In the genomic region with DNA sequence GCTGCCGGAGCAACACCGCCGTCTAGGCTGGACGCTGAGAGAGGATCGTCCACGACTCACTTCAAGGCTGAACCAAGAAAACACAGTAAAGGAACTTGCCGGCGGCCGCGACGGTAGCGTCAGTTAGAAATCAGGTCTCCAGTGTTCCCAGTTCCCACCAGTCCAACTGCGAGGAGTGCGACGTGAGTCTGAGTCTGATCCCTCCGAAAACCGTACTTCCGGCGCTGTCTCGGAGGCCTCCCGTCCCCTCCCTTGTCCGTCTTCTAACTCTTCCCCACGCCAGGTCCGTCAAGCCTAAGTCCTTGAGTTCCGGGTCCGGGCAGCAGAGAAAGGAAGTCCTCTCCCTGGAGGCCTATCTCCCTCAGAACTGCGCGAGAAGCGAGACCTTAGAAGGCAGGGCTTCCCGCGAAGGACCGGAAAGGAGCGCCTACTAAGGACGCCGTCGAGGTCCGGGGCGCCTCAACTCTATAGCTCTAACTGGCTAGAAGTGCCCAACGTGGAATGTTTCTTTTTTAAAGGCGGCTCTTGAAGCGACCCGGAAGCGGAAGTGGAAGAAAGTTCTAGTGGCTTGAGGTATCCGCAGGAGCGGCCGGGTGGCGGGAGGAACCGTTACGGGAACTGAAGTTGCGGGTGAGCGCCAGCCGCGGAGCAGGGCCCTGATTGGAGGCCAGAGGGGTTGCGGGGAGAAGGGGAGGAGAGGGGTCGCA, we compare ENCODE assay signal across 8 cellular contexts. TPM values are rescaled to one million over a fixed set of nuclear protein-coding genes. Genes with fewer than 3 reads are reported as not detected.
A peak's percentile ranks its signal among the peaks of the same experiment; 100 is the strongest.
DNase-seq lines count a peak whose midpoint lies in the region; ATAC-seq and TF ChIP-seq lines count a peak whose summit lies in the region.

A gene with protein sequence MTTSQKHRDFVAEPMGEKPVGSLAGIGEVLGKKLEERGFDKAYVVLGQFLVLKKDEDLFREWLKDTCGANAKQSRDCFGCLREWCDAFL (plus strand): TSS at position 563 of the 707 bp plus-strand sequence. CDS start 748 bp downstream, outside the sequence.
A gene with protein sequence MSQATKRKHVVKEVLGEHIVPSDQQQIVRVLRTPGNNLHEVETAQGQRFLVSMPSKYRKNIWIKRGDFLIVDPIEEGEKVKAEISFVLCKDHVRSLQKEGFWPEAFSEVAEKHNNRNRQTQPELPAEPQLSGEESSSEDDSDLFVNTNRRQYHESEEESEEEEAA (minus strand): TSS at position 217 of the 707 bp plus-strand sequence. CDS start 1,768 bp downstream, outside the sequence.

- H3K9me3 ChIP-seq in PC-3 (ENCODE audit: low read length), result no peaks in the 10 kb centered on the region

- H3K9me2 ChIP-seq in PC-3 (replicated peaks; ENCODE audit: low read length), result no peaks in the 10 kb centered on the region

- H3K4me3 ChIP-seq in Jurkat, Clone E6-1 (ENCODE audit: low read length), result peak within 1 kb of the TSS; percentile 100
- H3K4me3 ChIP-seq in PC-3 (ENCODE audit: low read length) (peak within 1 kb of the TSS; percentile 85), epithelial cell of proximal tubule (ENCODE audit: low read depth, low read length) (peak within 1 kb of the TSS; percentile 92)

- peaks cover 9% of the 10 kb centered on the region for H3F3A ChIP-seq in PC-3 (ENCODE audit: low read length, unreplicated experiment)

- H3K4me1 ChIP-seq in PC-3 (ENCODE audit: insufficient read depth, low read length), result peaks cover 14% of the 10 kb centered on the region

- DNase-seq in DMS114 treated with DMSO at 0.1 percent for 48 hours (lab: John Stamatoyannopoulos, UW; ENCODE audit: unreplicated experiment) (peak; percentile 97), PC-3 (peak; percentile 99), activated T-cell treated with anti-CD3 and anti-CD28 coated beads for 4 hours (peak; percentile 84), epithelial cell of proximal tubule (ENCODE audit: low read depth) (peak; percentile 91), mucosa of gallbladder (ENCODE audit: low spot score) (peak; percentile 93)
- DNase-seq in Jurkat, Clone E6-1 (ENCODE audit: low read depth, low spot score), result peak; percentile 99
- peak; percentile 86 for DNase-seq in stimulated activated CD8-positive, alpha-beta memory T cell treated with anti-CD3 and anti-CD28 coated beads, Interleukin-4, amount 100 ng/mL, for 24 hours (ENCODE audit: low read depth)

- CTCF ChIA-PET in PC-3 (lab: Charles Lee), result no interaction called here

- no TSS peak for BruUV-seq in PC-3 (replicated peaks; lab: Mats Ljungman, UMichigan)

- H3K27ac ChIP-seq in PC-3 (ENCODE audit: low read length), result peak within 1 kb of the TSS; percentile 85

- H3K4me2 ChIP-seq in PC-3 (ENCODE audit: low read length), result peak within 1 kb of the TSS; percentile 87

- ATAC-seq in GM21717 (IDR thresholded peaks at IDR 0.05; ENCODE audit: unreplicated experiment) (peak; percentile 64), PC-3 (peak; percentile 74)

- H4K20me1 ChIP-seq in PC-3 (ENCODE audit: low read length), result no peaks in the 10 kb centered on the region

- no peaks in the 10 kb centered on the region for H3K27me3 ChIP-seq in PC-3 (ENCODE audit: low read length)

- TF ChIP-seq CTCF in PC-3 (conservative IDR thresholded peaks at IDR 0.05; ENCODE audit: low read depth, low read length) (no peak), epithelial cell of proximal tubule (conservative IDR thresholded peaks at IDR 0.05; ENCODE audit: low read depth, low read length) (no peak)

- intact Hi-C loops in PC-3 (cut with micrococcal nuclease), result loop anchor here (1.0 to 2.0 kb wide), 3 partner anchors 41 to 51 kb away; a partner anchor contains a TSS

- peak within 1 kb of the TSS; percentile 91 for H3K9ac ChIP-seq in PC-3 (ENCODE audit: low read length)

- peak within 1 kb of the TSS; percentile 90 for H2AFZ ChIP-seq in PC-3 (ENCODE audit: low read length)

- POLR2A ChIA-PET in PC-3 (lab: Charles Lee; ENCODE audit: unreplicated experiment), result interaction anchor here (0.6 kb wide), 1 partner anchor 349 kb away, joined by 3 read pairs; no protein-coding TSS in a partner anchor

- peaks cover 56% of the 10 kb centered on the region for H3K79me2 ChIP-seq in PC-3 (ENCODE audit: low read length)

- peaks cover 48% of the 10 kb centered on the region for H3K36me3 ChIP-seq in PC-3 (ENCODE audit: low read depth, low read length)

RNA-seq across cellular contexts. Expression of the first gene that starts in this region (rescaled TPM):
- 550 TPM for polyA plus RNA-seq in Jurkat, Clone E6-1 (2012; ENCODE audit: insufficient read depth, insufficient read length)
- 124 and 131 TPM in 2 replicates for total RNA-seq in PC-3 (2014; rRNA removed)
- 144 and 192 TPM in 2 replicates for total RNA-seq in epithelial cell of proximal tubule
- total RNA-seq in mucosa of gallbladder, result 165 TPM

RNA-seq across cellular contexts. Expression of the second gene that starts in this region (rescaled TPM):
- polyA plus RNA-seq in Jurkat, Clone E6-1 (2012; ENCODE audit: insufficient read depth, insufficient read length), result 35.6 TPM
- total RNA-seq in PC-3 (2014; rRNA removed), result 70.1 and 77.0 TPM in 2 replicates
- 45.2 and 45.3 TPM in 2 replicates for total RNA-seq in epithelial cell of proximal tubule
- 29.2 TPM for total RNA-seq in mucosa of gallbladder

Comparison
In these comparisons a context has a peak if more than half of its experiments do, and no peak if none do; other contexts are left out.
1. Peak in every context shown above with its lines: DNase-seq, ATAC-seq, H3K4me3 ChIP-seq and H3K27ac ChIP-seq.